ENCODE assay signal across 18 cellular contexts in genomic region chr12:108191086-108191485, GRCh38.
"Had no signal": no experiment of that assay in that cellular context is flagged by ENCODE, and none has a peak within 500 bp of the region (broad histone marks: within the 10 kb centered on the region; RNA-seq: fewer than 3 reads in every experiment).

No MANE protein-coding gene starts in this region.

- ATAC-seq: activated CD8-positive, alpha-beta memory T cell treated with anti-CD3 and anti-CD28 coated beads, Interleukin-2, amount 10 ng/mL, durations not matched to agents 7 days and 5 days; WTC11 had no signal

- H3K9me3 ChIP-seq: breast epithelium, Peyer's patch had no signal

- H3K36me3 Mint-ChIP-seq: activated CD8-positive, alpha-beta memory T cell treated with anti-CD3 and anti-CD28 coated beads, Interleukin-2, amount 10 ng/mL, durations not matched to agents 7 days and 5 days; activated naive CD4-positive, alpha-beta T cell treated with anti-CD3 and anti-CD28 coated beads, Interleukin-2, amount 50 U/mL, for 24 hours; WTC11 had no signal

- H3K4me1 ChIP-seq: breast epithelium had no signal

- H3K4me3 ChIP-seq: breast epithelium, Peyer's patch had no signal

- H3K9me3 Mint-ChIP-seq: activated naive CD4-positive, alpha-beta T cell treated with anti-CD3 and anti-CD28 coated beads, Interleukin-2, amount 50 U/mL, for 24 hours; activated T-cell treated with anti-CD3 and anti-CD28 coated beads, Interleukin-2, amount 50 U/mL, for 24 hours; activated T-helper 1 cell treated with anti-CD3 and anti-CD28 coated beads, Interleukin-12 subunit alpha, Interleukin-12 subunit beta, Interleukin-2, Interleukin-4 antibody, amounts not matched to agents 30 ng/mL and 10 ng/mL and 1 ng/mL, durations not matched to agents 14 hours and 24 hours and 36 hours; T-helper 1 cell treated with Interleukin-12 subunit alpha and Interleukin-12 subunit beta and Interleukin-4 antibody, amounts not matched to agents 30 μg/mL and 1 μg/mL, for 36 hours; WTC11 had no signal

- H3K27ac ChIP-seq: breast epithelium, Peyer's patch had no signal

- H3K27me3 ChIP-seq: Peyer's patch had no signal

- H3K27me3 Mint-ChIP-seq: activated CD8-positive, alpha-beta memory T cell treated with anti-CD3 and anti-CD28 coated beads, Interleukin-2, amount 10 ng/mL, durations not matched to agents 7 days and 5 days had no signal

- H3K36me3 ChIP-seq: breast epithelium, Peyer's patch had no signal

- DNase-seq: activated CD4-positive, alpha-beta T cell treated with anti-CD3 and anti-CD28 coated beads for 48 hours; activated CD4-positive, alpha-beta T cell treated with anti-CD3 and anti-CD28 coated beads, Interleukin-2, amount 50 U/mL, for 4 hours; activated CD4-positive, CD25-positive, alpha-beta regulatory T cell treated with anti-CD3 and anti-CD28 coated beads, Interleukin-2, amount 50 U/mL, for 72 hours; activated CD8-positive, alpha-beta memory T cell treated with anti-CD3 and anti-CD28 coated beads, Interleukin-2, amount 10 ng/mL, durations not matched to agents 7 days and 5 days; activated effector memory CD4-positive, alpha-beta T cell treated with Interleukin-2 at 50 U/mL for 16 hours; activated naive CD4-positive, alpha-beta T cell; activated T-cell treated with anti-CD3 and anti-CD28 coated beads, Interleukin-2, amount 50 U/mL, for 24 hours; aorta; KG1; NCI-H1436 treated with DMSO at 0.1 percent for 48 hours; NCI-H2081; Peyer's patch; SHP77 had no signal

- H3K4me1 Mint-ChIP-seq: activated CD8-positive, alpha-beta memory T cell treated with anti-CD3 and anti-CD28 coated beads, Interleukin-2, amount 10 ng/mL, durations not matched to agents 7 days and 5 days; activated naive CD4-positive, alpha-beta T cell treated with anti-CD3 and anti-CD28 coated beads, Interleukin-2, amount 50 U/mL, for 24 hours had no signal

- H3K27ac Mint-ChIP-seq: activated CD8-positive, alpha-beta memory T cell treated with anti-CD3 and anti-CD28 coated beads, Interleukin-2, amount 10 ng/mL, durations not matched to agents 7 days and 5 days; activated naive CD4-positive, alpha-beta T cell treated with anti-CD3 and anti-CD28 coated beads, Interleukin-2, amount 50 U/mL, for 24 hours; activated T-cell treated with anti-CD3 and anti-CD28 coated beads, Interleukin-2, amount 50 U/mL, for 24 hours; activated T-helper 1 cell treated with anti-CD3 and anti-CD28 coated beads, Interleukin-12 subunit alpha, Interleukin-12 subunit beta, Interleukin-2, Interleukin-4 antibody, amounts not matched to agents 30 ng/mL and 10 ng/mL and 1 ng/mL, durations not matched to agents 14 hours and 24 hours and 36 hours; T-helper 1 cell treated with Interleukin-12 subunit alpha and Interleukin-12 subunit beta and Interleukin-4 antibody, amounts not matched to agents 30 μg/mL and 1 μg/mL, for 36 hours had no signal

- H3K4me3 Mint-ChIP-seq: activated CD8-positive, alpha-beta memory T cell treated with anti-CD3 and anti-CD28 coated beads, Interleukin-2, amount 10 ng/mL, durations not matched to agents 7 days and 5 days; activated naive CD4-positive, alpha-beta T cell treated with anti-CD3 and anti-CD28 coated beads, Interleukin-2, amount 50 U/mL, for 24 hours; activated T-cell treated with anti-CD3 and anti-CD28 coated beads, Interleukin-2, amount 50 U/mL, for 24 hours; activated T-helper 1 cell treated with anti-CD3 and anti-CD28 coated beads, Interleukin-12 subunit alpha, Interleukin-12 subunit beta, Interleukin-2, Interleukin-4 antibody, amounts not matched to agents 30 ng/mL and 10 ng/mL and 1 ng/mL, durations not matched to agents 14 hours and 24 hours and 36 hours; T-helper 1 cell treated with Interleukin-12 subunit alpha and Interleukin-12 subunit beta and Interleukin-4 antibody, amounts not matched to agents 30 μg/mL and 1 μg/mL, for 36 hours; WTC11 had no signal
